Comparison of ENCODE assay signal across 18 cellular contexts in genomic region chr7:14839307-14839706, GRCh38.
DNase-seq lines count a peak whose midpoint lies in the region; ATAC-seq and TF ChIP-seq lines count a peak whose summit lies in the region.
"Had no signal": no experiment of that assay in that cellular context is flagged by ENCODE, and none has a peak within 500 bp of the region (broad histone marks: within the 10 kb centered on the region; RNA-seq: fewer than 3 reads in every experiment).

No MANE protein-coding gene starts in this region.

- no peak overlapping the region for H3K27ac Mint-ChIP-seq in activated CD4-positive, alpha-beta T cell treated with anti-CD3 and anti-CD28 coated beads, Interleukin-2, amount 10 ng/mL, durations not matched to agents 7 days and 5 days
- no peak overlapping the region for H3K27ac Mint-ChIP-seq in activated CD4-positive, alpha-beta memory T cell treated with anti-CD3 and anti-CD28 coated beads for 36 hours
- H3K27ac Mint-ChIP-seq: CD8-positive, alpha-beta memory T cell; T-cell had no signal

- 82% methylated on average over 1 of the region's 1 CpG for WGBS in SK-N-SH (ENCODE audit: low lambda C conversion rate)

- intact Hi-C loops in activated CD4-positive, alpha-beta memory T cell treated with anti-CD3 and anti-CD28 coated beads for 36 hours (cut with micrococcal nuclease), result no loop called here

- H3K4me2 ChIP-seq in SK-N-SH, result no peak overlapping the region

- H4K20me1 ChIP-seq in SK-N-SH (ENCODE audit: insufficient read depth), result no peaks in the 10 kb centered on the region

- H3K27me3 ChIP-seq in SK-N-SH (ENCODE audit: insufficient read depth), result no peaks in the 10 kb centered on the region

- H3K4me3 Mint-ChIP-seq in activated CD4-positive, alpha-beta T cell treated with anti-CD3 and anti-CD28 coated beads, Interleukin-2, amount 10 ng/mL, durations not matched to agents 7 days and 5 days, result no peak overlapping the region
- H3K4me3 Mint-ChIP-seq in activated CD4-positive, alpha-beta memory T cell treated with anti-CD3 and anti-CD28 coated beads for 36 hours, result no peak overlapping the region
- H3K4me3 Mint-ChIP-seq: CD8-positive, alpha-beta memory T cell; T-cell had no signal

- TF ChIP-seq RAD21 in SK-N-SH (IDR thresholded peaks at IDR 0.05; ENCODE audit: low read length), result no peak

- H3K27ac ChIP-seq in SK-N-SH (ENCODE audit: low read depth in 2 of 2, low read length in 1 of 2), result no peak overlapping the region

- no peaks in the 10 kb centered on the region for H3K9me3 ChIP-seq in SK-N-SH

- DNase-seq in SK-N-SH (no peak), NCI-H1105 treated with DMSO at 0.1 percent for 48 hours (lab: John Stamatoyannopoulos, UW) (peak; percentile 64), NCI-H69 (lab: John Stamatoyannopoulos, UW) (peak; percentile 70), myocyte (ENCODE audit: low read depth) (peak; percentile 18)
- DNase-seq in activated CD4-positive, alpha-beta T cell treated with anti-CD3 and anti-CD28 coated beads, Interleukin-2, amount 10 ng/mL, durations not matched to agents 7 days and 5 days, result no peak
- DNase-seq in activated CD4-positive, alpha-beta memory T cell treated with anti-CD3 and anti-CD28 coated beads for 36 hours, result no peak
- DNase-seq: ACHN; CD8-positive, alpha-beta memory T cell; GOT3; Kasumi-1; NCI-H1417; NCI-H1930; NCI-H526; NK-92 treated with Interleukin-12 subunit alpha and Interleukin-12 subunit beta, amount 100 ng/mL, for 24 hours; T-cell; T-helper 9 cell had no signal

- no peak overlapping the region for H3K9ac ChIP-seq in SK-N-SH

- CTCF ChIA-PET in SK-N-SH (lab: Yijun Ruan, JAX), result no interaction called here
- CTCF ChIA-PET in activated CD4-positive, alpha-beta T cell treated with anti-CD3 and anti-CD28 coated beads, Interleukin-2, amount 10 ng/mL, durations not matched to agents 7 days and 5 days (lab: Charles Lee), result no interaction called here
- CTCF ChIA-PET in activated CD4-positive, alpha-beta memory T cell treated with anti-CD3 and anti-CD28 coated beads for 36 hours (lab: Charles Lee), result no interaction called here

- POLR2A ChIA-PET in SK-N-SH (lab: Yijun Ruan, JAX), result no interaction called here
- POLR2A ChIA-PET in activated CD4-positive, alpha-beta T cell treated with anti-CD3 and anti-CD28 coated beads, Interleukin-2, amount 10 ng/mL, durations not matched to agents 7 days and 5 days (lab: Charles Lee), result no interaction called here
- POLR2A ChIA-PET in activated CD4-positive, alpha-beta memory T cell treated with anti-CD3 and anti-CD28 coated beads for 36 hours (lab: Charles Lee), result no interaction called here

- H3K79me2 ChIP-seq in SK-N-SH (ENCODE audit: insufficient read depth), result no peaks in the 10 kb centered on the region

- peaks cover 51% of the 10 kb centered on the region for H3F3A ChIP-seq in SK-N-SH (replicated peaks; ENCODE audit: insufficient read depth)

- no peaks in the 10 kb centered on the region for H3K36me3 Mint-ChIP-seq in activated CD4-positive, alpha-beta T cell treated with anti-CD3 and anti-CD28 coated beads, Interleukin-2, amount 10 ng/mL, durations not matched to agents 7 days and 5 days (ENCODE audit: low read depth)
- H3K36me3 Mint-ChIP-seq in activated CD4-positive, alpha-beta memory T cell treated with anti-CD3 and anti-CD28 coated beads for 36 hours, result no peaks in the 10 kb centered on the region
- H3K36me3 Mint-ChIP-seq: CD8-positive, alpha-beta memory T cell; T-cell had no signal

- no peaks in the 10 kb centered on the region for H3K27me3 Mint-ChIP-seq in activated CD4-positive, alpha-beta T cell treated with anti-CD3 and anti-CD28 coated beads, Interleukin-2, amount 10 ng/mL, durations not matched to agents 7 days and 5 days
- H3K27me3 Mint-ChIP-seq in activated CD4-positive, alpha-beta memory T cell treated with anti-CD3 and anti-CD28 coated beads for 36 hours, result no peaks in the 10 kb centered on the region
- H3K27me3 Mint-ChIP-seq: CD8-positive, alpha-beta memory T cell; T-cell had no signal

- H3K4me1 ChIP-seq in SK-N-SH (ENCODE audit: control insufficient read depth in 1 of 2, insufficient read depth in 2 of 2, low read depth in 1 of 2, low read length in 1 of 2), result peaks cover 17 to 56% of the 10 kb centered on the region in 2 experiments

- ATAC-seq in SK-N-SH treated with all-trans-retinoic acid at 6 μM for 48 hours, result no peak
- ATAC-seq: Right ventricle myocardium inferior, T-cell had no signal

- H3K9me2 ChIP-seq in SK-N-SH, result no peaks in the 10 kb centered on the region

- no peak overlapping the region for H2AFZ ChIP-seq in SK-N-SH (ENCODE audit: low read depth)

- H3K36me3 ChIP-seq in SK-N-SH (replicated peaks in 1 of 2; ENCODE audit: control insufficient read depth in 1 of 2, insufficient read depth in 2 of 2, low read length in 1 of 2), result no peaks in the 10 kb centered on the region

- no peaks in the 10 kb centered on the region for H3K4me1 Mint-ChIP-seq in activated CD4-positive, alpha-beta T cell treated with anti-CD3 and anti-CD28 coated beads, Interleukin-2, amount 10 ng/mL, durations not matched to agents 7 days and 5 days
- no peaks in the 10 kb centered on the region for H3K4me1 Mint-ChIP-seq in activated CD4-positive, alpha-beta memory T cell treated with anti-CD3 and anti-CD28 coated beads for 36 hours (ENCODE audit: low read depth)
- H3K4me1 Mint-ChIP-seq: CD8-positive, alpha-beta memory T cell; T-cell had no signal

- no peak for TF ChIP-seq CTCF in SK-N-SH (IDR thresholded peaks at IDR 0.05)

- no peak for TF ChIP-seq EP300 in SK-N-SH (IDR thresholded peaks at IDR 0.05; ENCODE audit: borderline replicate concordance in 1 of 2, low read depth in 1 of 2, low read length in 1 of 2)

- H3K9me3 Mint-ChIP-seq in activated CD4-positive, alpha-beta T cell treated with anti-CD3 and anti-CD28 coated beads, Interleukin-2, amount 10 ng/mL, durations not matched to agents 7 days and 5 days, result peaks cover 3% of the 10 kb centered on the region
- no peaks in the 10 kb centered on the region for H3K9me3 Mint-ChIP-seq in activated CD4-positive, alpha-beta memory T cell treated with anti-CD3 and anti-CD28 coated beads for 36 hours

- H3K4me3 ChIP-seq in SK-N-SH (ENCODE audit: low read depth in 2 of 2, low read length in 1 of 2), result no peak overlapping the region

TF ChIP-seq in SK-N-SH, 30 proteins besides CTCF, POLR2A, EP300 and RAD21:
- TF ChIP-seq ELF1 (IDR thresholded peaks at IDR 0.05) (no peak), NFIC (IDR thresholded peaks at IDR 0.05; ENCODE audit: borderline replicate concordance) (peak; percentile 42; the same call in 1 of the 2 replicates)

TF ChIP-seq in SK-N-SH treated with all-trans-retinoic acid at 6 μM for 48 hours, 23 proteins besides CTCF, POLR2A, EP300 and RAD21:
- no peak for TF ChIP-seq GLIS3 (CRISPR knock-in tag; IDR thresholded peaks at IDR 0.05)
- no peak for TF ChIP-seq ZNF565 (CRISPR knock-in tag; conservative IDR thresholded peaks at IDR 0.05; ENCODE audit: low read depth)
- no peak for TF ChIP-seq ZNF8 (CRISPR knock-in tag; IDR thresholded peaks at IDR 0.05)
- no peak for TF ChIP-seq TSHZ2 (CRISPR knock-in tag; IDR thresholded peaks at IDR 0.05)
- TF ChIP-seq BACH2 (CRISPR knock-in tag; IDR thresholded peaks at IDR 0.05; ENCODE audit: borderline replicate concordance), result no peak
- TF ChIP-seq OSR1 (CRISPR knock-in tag; IDR thresholded peaks at IDR 0.05), result no peak
- TF ChIP-seq ZNF70 (CRISPR knock-in tag; IDR thresholded peaks at IDR 0.05), result no peak
- TF ChIP-seq TCF4 (CRISPR knock-in tag; IDR thresholded peaks at IDR 0.05; ENCODE audit: borderline replicate concordance), result no peak
- TF ChIP-seq ZC3H10 (CRISPR knock-in tag; IDR thresholded peaks at IDR 0.05), result no peak
- TF ChIP-seq ARNTL (CRISPR knock-in tag; IDR thresholded peaks at IDR 0.05; ENCODE audit: borderline replicate concordance, low read depth), result no peak
- TF ChIP-seq TOX (CRISPR knock-in tag; IDR thresholded peaks at IDR 0.05; ENCODE audit: borderline replicate concordance), result no peak
- TF ChIP-seq ZFP30 (CRISPR knock-in tag; IDR thresholded peaks at IDR 0.05), result no peak
- TF ChIP-seq CREB5 (CRISPR knock-in tag; IDR thresholded peaks at IDR 0.05; ENCODE audit: low read depth), result no peak

Comparison
In these comparisons a context has a peak if more than half of its experiments do, and no peak if none do; other contexts are left out.
1. DNase-seq: peak in NCI-H1105 treated with DMSO at 0.1 percent for 48 hours (single experiment), NCI-H69 (single experiment) and myocyte (single experiment); none in SK-N-SH (single experiment), activated CD4-positive, alpha-beta T cell treated with anti-CD3 and anti-CD28 coated beads, Interleukin-2, amount 10 ng/mL, durations not matched to agents 7 days and 5 days (single experiment) and activated CD4-positive, alpha-beta memory T cell treated with anti-CD3 and anti-CD28 coated beads for 36 hours (single experiment).